18 cellular contexts compared by ENCODE assay signal in genomic region chr1:33254536-33254935, GRCh38. TPM values are rescaled to one million over a fixed set of nuclear protein-coding genes. Genes with fewer than 3 reads are reported as not detected.
A peak's percentile ranks its signal among the peaks of the same experiment; 100 is the strongest.
DNase-seq lines count a peak whose midpoint lies in the region; ATAC-seq and TF ChIP-seq lines count a peak whose summit lies in the region.
"Had no signal": no experiment of that assay in that cellular context is flagged by ENCODE, and none has a peak within 500 bp of the region (broad histone marks: within the 10 kb centered on the region; RNA-seq: fewer than 3 reads in every experiment).

No MANE protein-coding gene starts in this region.

- POLR2A ChIA-PET in HEK293 (lab: Yijun Ruan, JAX): no interaction called here

- H3K4me1 ChIP-seq in HEK293 (ENCODE audit: control insufficient read depth, insufficient read depth, low read length) (no peaks in the 10 kb centered on the region), lower lobe of right lung (peaks cover 30% of the 10 kb centered on the region)

- no peaks in the 10 kb centered on the region for H3K9me3 Mint-ChIP-seq in activated T-cell treated with anti-CD3 and anti-CD28 coated beads, Interleukin-2, amount 50 U/mL, for 4 hours
- no peaks in the 10 kb centered on the region for H3K9me3 Mint-ChIP-seq in activated T-cell treated with anti-CD3 and anti-CD28 coated beads, Interleukin-2, amount 50 U/mL, for 24 hours
- no peaks in the 10 kb centered on the region for H3K9me3 Mint-ChIP-seq in type B pancreatic cell
- H3K9me3 Mint-ChIP-seq: activated naive CD4-positive, alpha-beta T cell treated with anti-CD3 and anti-CD28 coated beads for 36 hours; central memory CD8-positive, alpha-beta T cell had no signal

- intact Hi-C loops in lower lobe of right lung (cut with DNase I): no loop called here

- DNase-seq in activated T-cell treated with anti-CD3 and anti-CD28 coated beads, Interleukin-2, amount 50 U/mL, for 4 hours: no peak
- DNase-seq in activated T-cell treated with anti-CD3 and anti-CD28 coated beads, Interleukin-2, amount 50 U/mL, for 24 hours: no peak
- DNase-seq in left kidney (ENCODE audit: low read depth, low spot score): peak; percentile 79
- DNase-seq in type B pancreatic cell (ENCODE audit: extremely low spot score, unreplicated experiment): no peak
- DNase-seq in lower lobe of right lung: no peak
- no peak for DNase-seq in globus pallidus (ENCODE audit: low spot score)
- DNase-seq: activated naive CD4-positive, alpha-beta T cell treated with anti-CD3 and anti-CD28 coated beads for 36 hours; activated T-cell treated with anti-CD3 and anti-CD28 coated beads, Interleukin-2, amount 50 U/mL, for 1 hour; left colon; NCI-H1105; NCI-H2029; NCI-H345; stimulated activated CD4-positive, alpha-beta T cell treated with anti-CD3 and anti-CD28 coated beads, Interleukin-2, amount 100 ng/mL, for 48 hours; stimulated activated naive CD4-positive, alpha-beta T cell treated with Interleukin-2 at 50 U/mL for 16 hours had no signal

- H3K36me3 Mint-ChIP-seq in activated T-cell treated with anti-CD3 and anti-CD28 coated beads, Interleukin-2, amount 50 U/mL, for 4 hours (ENCODE audit: insufficient read depth): no peaks in the 10 kb centered on the region
- peaks cover 5% of the 10 kb centered on the region for H3K36me3 Mint-ChIP-seq in activated T-cell treated with anti-CD3 and anti-CD28 coated beads, Interleukin-2, amount 50 U/mL, for 24 hours (ENCODE audit: low read depth)
- H3K36me3 Mint-ChIP-seq in type B pancreatic cell: peaks cover 4% of the 10 kb centered on the region

- H3K4me3 ChIP-seq in HEK293 (ENCODE audit: low read depth, low read length): no peak overlapping the region
- no peak overlapping the region for H3K4me3 ChIP-seq in lower lobe of right lung

- TF ChIP-seq CTCF in HEK293 (tag by site-specific recombination; IDR thresholded peaks at IDR 0.05) (no peak), type B pancreatic cell (conservative IDR thresholded peaks at IDR 0.05) (no peak), lower lobe of right lung (IDR thresholded peaks at IDR 0.05) (no peak)

- peaks cover under 1% of the 10 kb centered on the region for H3K27me3 Mint-ChIP-seq in activated T-cell treated with anti-CD3 and anti-CD28 coated beads, Interleukin-2, amount 50 U/mL, for 4 hours (ENCODE audit: low read depth)
- peaks cover 2% of the 10 kb centered on the region for H3K27me3 Mint-ChIP-seq in activated T-cell treated with anti-CD3 and anti-CD28 coated beads, Interleukin-2, amount 50 U/mL, for 24 hours
- H3K27me3 Mint-ChIP-seq in type B pancreatic cell: peaks cover 8% of the 10 kb centered on the region

- peak overlapping the region; percentile 69 for H3K4me3 Mint-ChIP-seq in activated T-cell treated with anti-CD3 and anti-CD28 coated beads, Interleukin-2, amount 50 U/mL, for 4 hours
- H3K4me3 Mint-ChIP-seq in activated T-cell treated with anti-CD3 and anti-CD28 coated beads, Interleukin-2, amount 50 U/mL, for 24 hours: no peak overlapping the region
- peak overlapping the region; percentile 29 for H3K4me3 Mint-ChIP-seq in type B pancreatic cell

- no peak overlapping the region for H3K27ac Mint-ChIP-seq in activated T-cell treated with anti-CD3 and anti-CD28 coated beads, Interleukin-2, amount 50 U/mL, for 24 hours
- H3K27ac Mint-ChIP-seq in type B pancreatic cell: peak overlapping the region; percentile 69
- H3K27ac Mint-ChIP-seq: activated naive CD4-positive, alpha-beta T cell treated with anti-CD3 and anti-CD28 coated beads for 36 hours had no signal

- H3K27me3 ChIP-seq in lower lobe of right lung (ENCODE audit: low read depth): no peaks in the 10 kb centered on the region

- peaks cover 22% of the 10 kb centered on the region for H3K4me1 Mint-ChIP-seq in activated T-cell treated with anti-CD3 and anti-CD28 coated beads, Interleukin-2, amount 50 U/mL, for 4 hours (ENCODE audit: low read depth)
- peaks cover 22% of the 10 kb centered on the region for H3K4me1 Mint-ChIP-seq in activated T-cell treated with anti-CD3 and anti-CD28 coated beads, Interleukin-2, amount 50 U/mL, for 24 hours (ENCODE audit: low read depth)
- H3K4me1 Mint-ChIP-seq in type B pancreatic cell (ENCODE audit: unreplicated experiment): peaks cover 23% of the 10 kb centered on the region

- no peak overlapping the region for H3K27ac ChIP-seq in HEK293 (ENCODE audit: extremely low read depth, low read depth, low read length)
- no peak overlapping the region for H3K27ac ChIP-seq in lower lobe of right lung
- H3K27ac ChIP-seq: HL-60 had no signal

- no peaks in the 10 kb centered on the region for H3K36me3 ChIP-seq in HEK293 (ENCODE audit: control insufficient read depth in 2 of 2, insufficient read depth in 1 of 2, low read length in 2 of 2)
- H3K36me3 ChIP-seq in lower lobe of right lung: no peaks in the 10 kb centered on the region

- no peaks in the 10 kb centered on the region for H3K9me3 ChIP-seq in HEK293 (ENCODE audit: control insufficient read depth, insufficient read depth, low read depth, low read length)
- no peaks in the 10 kb centered on the region for H3K9me3 ChIP-seq in lower lobe of right lung

- ATAC-seq in activated T-cell treated with anti-CD3 and anti-CD28 coated beads, Interleukin-2, amount 50 U/mL, for 4 hours: no peak
- ATAC-seq in GM19351 (IDR thresholded peaks at IDR 0.05; ENCODE audit: unreplicated experiment): no peak
- ATAC-seq in lower lobe of right lung: no peak

- CTCF ChIA-PET in HEK293 (lab: Yijun Ruan, JAX): no interaction called here

TF ChIP-seq in HEK293, 187 proteins besides CTCF, POLR2A, EP300 and RAD21:
- TF ChIP-seq WT1 (tag by site-specific recombination; IDR thresholded peaks at IDR 0.05): peak; percentile 95
- no peak for TF ChIP-seq KLF8 (tag by site-specific recombination; IDR thresholded peaks at IDR 0.05)

RNA-seq across cellular contexts. Expression of gene ZNF362, which starts 1.8 kb away (rescaled TPM):
- 10 to 100 TPM in 2 of 3 donors, 1 to 10 TPM in 1; 8.4 to 11.2 (median 10.3) TPM for total RNA-seq in activated T-cell treated with anti-CD3 and anti-CD28 coated beads, Interleukin-2, amount 50 U/mL, for 4 hours
- 49.0 and 66.5 TPM in 2 replicates for total RNA-seq in type B pancreatic cell (ENCODE audit: low replicate concordance)
- total RNA-seq in lower lobe of right lung: 30.7 TPM
